Comparison of ENCODE assay signal across 13 cellular contexts in genomic region chr7:72405389-72405788, GRCh38. TPM values are rescaled to one million over a fixed set of nuclear protein-coding genes. Genes with fewer than 3 reads are reported as not detected.
A peak's percentile ranks its signal among the peaks of the same experiment; 100 is the strongest.
DNase-seq lines count a peak whose midpoint lies in the region; ATAC-seq, FAIRE-seq and TF ChIP-seq lines count a peak whose summit lies in the region.
"Had no signal": no experiment of that assay in that cellular context is flagged by ENCODE, and none has a peak within 500 bp of the region (broad histone marks: within the 10 kb centered on the region; RNA-seq: fewer than 3 reads in every experiment).

No MANE protein-coding gene starts in this region.

- POLR2A ChIA-PET in activated CD4-positive, alpha-beta T cell treated with anti-CD3 and anti-CD28 coated beads for 36 hours (lab: Charles Lee), result no interaction called here
- POLR2A ChIA-PET in K562 (lab: Yijun Ruan, JAX), result interaction anchor here (0.5 to 1.2 kb wide), 4 partner anchors 9 to 213 kb away, joined by 3 to 5 read pairs (median 3); no protein-coding TSS in a partner anchor

- no peak for TF ChIP-seq EP300 in K562 (IDR thresholded peaks at IDR 0.05; ENCODE audit: low read length)

- ATAC-seq in activated CD4-positive, alpha-beta T cell treated with anti-CD3 and anti-CD28 coated beads for 36 hours, result peak; percentile 66
- ATAC-seq in HG03175 (IDR thresholded peaks at IDR 0.05; ENCODE audit: unreplicated experiment) (peak; percentile 57), K562 (peak; percentile 68)

- H3K4me3 ChIP-seq in K562 (no peak overlapping the region), Karpas-422 (ENCODE audit: low read length) (no peak overlapping the region)
- H3K4me3 ChIP-seq: suprapubic skin had no signal

- H3K9ac ChIP-seq in K562 (ENCODE audit: insufficient read depth in 1 of 2, low read depth in 2 of 2, low read length in 2 of 2) (no peak overlapping the region), Karpas-422 (ENCODE audit: low read length) (no peak overlapping the region)

- H3K4me2 ChIP-seq in K562 (ENCODE audit: insufficient read depth, low read length), result no peak overlapping the region
- H3K4me2 ChIP-seq in Karpas-422 (ENCODE audit: low read depth, low read length, poor library complexity, severe bottlenecking), result no peak overlapping the region

- intact Hi-C loops in activated CD4-positive, alpha-beta T cell treated with anti-CD3 and anti-CD28 coated beads for 36 hours (cut with DNase I, micrococcal nuclease), result no loop called here
- intact Hi-C loops in K562 (cut with micrococcal nuclease), result no loop called here

- H2AFZ ChIP-seq in K562 (ENCODE audit: low read depth, low read length) (no peak overlapping the region), Karpas-422 (ENCODE audit: low read length) (no peak overlapping the region)

- no peaks in the 10 kb centered on the region for H3K36me3 Mint-ChIP-seq in activated CD4-positive, alpha-beta T cell treated with anti-CD3 and anti-CD28 coated beads for 36 hours (ENCODE audit: low read depth)

- H4K20me1 ChIP-seq in K562 (replicated peaks; ENCODE audit: control insufficient read depth, insufficient read depth, low read length), result no peaks in the 10 kb centered on the region; the same call in 1 of the 2 replicates
- H4K20me1 ChIP-seq in Karpas-422 (ENCODE audit: insufficient read depth, low read depth, low read length), result no peaks in the 10 kb centered on the region

- H3K9me3 ChIP-seq in K562 (replicated peaks; ENCODE audit: control insufficient read depth, insufficient read depth, low read depth, low read length) (no peaks in the 10 kb centered on the region), Karpas-422 (ENCODE audit: low read length) (no peaks in the 10 kb centered on the region)
- H3K9me3 ChIP-seq: suprapubic skin had no signal

- DNase-seq in activated CD4-positive, alpha-beta T cell treated with anti-CD3 and anti-CD28 coated beads for 36 hours, result peak; percentile 51
- no peak for DNase-seq in activated CD4-positive, alpha-beta T cell treated with anti-CD3 and anti-CD28 coated beads for 4 hours
- DNase-seq in K562 (ENCODE audit: extremely low read depth in 1 of 4, low spot score in 3 of 4), result peak in 3 of 4 experiments; percentile 43 to 52 (median 50)
- peak; percentile 75 for DNase-seq in occipital lobe (lab: John Stamatoyannopoulos, UW)
- no peak for DNase-seq in Karpas-422
- no peak for DNase-seq in SHP77 treated with DMSO at 0.1 percent for 48 hours (lab: John Stamatoyannopoulos, UW)
- DNase-seq in NCI-H187 (lab: John Stamatoyannopoulos, UW), result no peak
- DNase-seq: foreskin fibroblast, mesenchymal stem cell, NCI-H1105 treated with DMSO at 0.1 percent for 48 hours had no signal

- H3K27me3 Mint-ChIP-seq in activated CD4-positive, alpha-beta T cell treated with anti-CD3 and anti-CD28 coated beads for 36 hours, result peaks cover 2% of the 10 kb centered on the region

- no peak overlapping the region for H3K27ac Mint-ChIP-seq in activated CD4-positive, alpha-beta T cell treated with anti-CD3 and anti-CD28 coated beads for 36 hours

- in situ Hi-C loops in K562 (cut with MboI), result no loop called here

- H3K36me3 ChIP-seq in K562 (ENCODE audit: control insufficient read depth, insufficient read depth, low read length) (no peaks in the 10 kb centered on the region; the same call in 2 of the 3 replicates), Karpas-422 (ENCODE audit: insufficient read depth, low read length) (no peaks in the 10 kb centered on the region)
- H3K36me3 ChIP-seq: suprapubic skin had no signal

- no peak for TF ChIP-seq POLR2A in K562 (conservative IDR thresholded peaks at IDR 0.05)

- TF ChIP-seq RAD21 in K562 (CRISPR knock-in tag; conservative IDR thresholded peaks at IDR 0.05 in 1 of 2, IDR thresholded peaks at IDR 0.05 in 1 of 2), result no peak

- no peaks in the 10 kb centered on the region for H3K9me1 ChIP-seq in K562 (ENCODE audit: control insufficient read depth, insufficient read depth, low read length)

- peaks cover 9 to 31% of the 10 kb centered on the region in 2 experiments; a peak in 4 of 5 replicates for H3K27me3 ChIP-seq in K562 (ENCODE audit: control insufficient read depth in 2 of 2, insufficient read depth in 2 of 2, low read length in 2 of 2)
- H3K27me3 ChIP-seq in Karpas-422 (ENCODE audit: low read length), result no peaks in the 10 kb centered on the region
- H3K27me3 ChIP-seq: suprapubic skin had no signal

- no TSS peak for BruUV-seq in K562 (replicated peaks; lab: Mats Ljungman, UMichigan)

- peaks cover 0 to 4% of the 10 kb centered on the region in 2 experiments; a peak in 3 of 5 replicates for H3K4me1 ChIP-seq in K562 (replicated peaks in 1 of 2; ENCODE audit: control insufficient read depth in 2 of 2, insufficient read depth in 2 of 2, low read length in 2 of 2)
- no peaks in the 10 kb centered on the region for H3K4me1 ChIP-seq in Karpas-422 (ENCODE audit: low read length)

- peaks cover 4% of the 10 kb centered on the region for H3K4me1 Mint-ChIP-seq in activated CD4-positive, alpha-beta T cell treated with anti-CD3 and anti-CD28 coated beads for 36 hours

- FAIRE-seq in K562 (lab: Jason Lieb, UNC), result peak; percentile 56

- WGBS in K562 (ENCODE audit: insufficient coverage, low coverage, missing lambda C conversion rate), result 1% methylated on average over 11 of the region's 11 CpGs

- no peak for TF ChIP-seq CTCF in K562 (IDR thresholded peaks at IDR 0.05 in 2 of 3, conservative IDR thresholded peaks at IDR 0.05 in 1 of 3; ENCODE audit: insufficient read depth in 2 of 3, low read depth in 1 of 3, low read length in 3 of 3)

- no peak overlapping the region for H3K4me3 Mint-ChIP-seq in activated CD4-positive, alpha-beta T cell treated with anti-CD3 and anti-CD28 coated beads for 36 hours

- no peaks in the 10 kb centered on the region for H3K9me3 Mint-ChIP-seq in activated CD4-positive, alpha-beta T cell treated with anti-CD3 and anti-CD28 coated beads for 36 hours (ENCODE audit: low read depth)

- no peaks in the 10 kb centered on the region for H3K9me2 ChIP-seq in Karpas-422 (replicated peaks; ENCODE audit: insufficient read depth, low read length)

- H3K79me2 ChIP-seq in K562 (ENCODE audit: control insufficient read depth, insufficient read depth, low read length), result 0 out of 3 replicates have a peak, but pooled peaks cover 3% of the 10 kb centered on the region
- no peaks in the 10 kb centered on the region for H3K79me2 ChIP-seq in Karpas-422 (ENCODE audit: low read length)

- CTCF ChIA-PET in activated CD4-positive, alpha-beta T cell treated with anti-CD3 and anti-CD28 coated beads for 36 hours (lab: Charles Lee), result no interaction called here
- CTCF ChIA-PET in K562 (lab: Yijun Ruan, JAX; ENCODE audit: low intra/inter-chr PET ratio), result no interaction called here

- H3K27ac ChIP-seq in K562 (ENCODE audit: extremely low read depth, low read depth, low read length) (no peak overlapping the region), Karpas-422 (ENCODE audit: low read length) (no peak overlapping the region)
- H3K27ac ChIP-seq: suprapubic skin had no signal

TF ChIP-seq in K562, 482 proteins besides CTCF, POLR2A, EP300 and RAD21 (continues in another document):
- TF ChIP-seq POLR2AphosphoS2 (IDR thresholded peaks at IDR 0.05; ENCODE audit: low read length) (no peak), ATF3 (IDR thresholded peaks at IDR 0.05) (peak; percentile 72), ATF3 (CRISPR knock-in tag; conservative IDR thresholded peaks at IDR 0.05) (no peak), ZNF41 (CRISPR knock-in tag; conservative IDR thresholded peaks at IDR 0.05) (no peak), ZNF12 (CRISPR knock-in tag; IDR thresholded peaks at IDR 0.05) (no peak), ZNF316 (IDR thresholded peaks at IDR 0.05) (no peak), MYNN (IDR thresholded peaks at IDR 0.05) (peak; percentile 52; the same call in 1 of the 2 replicates), MYNN (CRISPR knock-in tag; IDR thresholded peaks at IDR 0.05) (no peak), NFE2 (IDR thresholded peaks at IDR 0.05; ENCODE audit: low read depth) (0 out of 2 replicates have a peak, but pooled peaks have one; percentile 4), BHLHE40 (IDR thresholded peaks at IDR 0.05; ENCODE audit: low read length) (peak; percentile 55; the same call in 1 of the 2 replicates), EGR1 (conservative IDR thresholded peaks at IDR 0.05) (peak; percentile 87), TAF15 (IDR thresholded peaks at IDR 0.05; ENCODE audit: low read depth, low read length) (no peak), CREBBP (IDR thresholded peaks at IDR 0.05; ENCODE audit: low read depth, low read length) (no peak)

RNA-seq across cellular contexts. Expression of gene CALN1, which starts 6.7 kb away (rescaled TPM):
- under 1 TPM; 0.11 to 0.12 TPM for total RNA-seq in activated CD4-positive, alpha-beta T cell treated with anti-CD3 and anti-CD28 coated beads for 36 hours
- 5.9 and 9.1 TPM in 2 replicates for total RNA-seq in K562 (2011; cell fraction: chromatin; rRNA removed; ENCODE audit: low replicate concordance)
- total RNA-seq in K562 (2011; cell fraction: nucleolus; rRNA removed), result 1.3 and 1.7 TPM in 2 replicates
- 2.8 and 4.3 TPM in 2 replicates for total RNA-seq in K562 (2011; cell fraction: nucleoplasm; rRNA removed)
- total RNA-seq in K562 (2014; rRNA removed), result 1.4 and 1.5 TPM in 2 replicates
- total RNA-seq in K562 (2014; rRNA removed; fragmentation: Illumina TruSeq; extraction: Trizol), result 2.8 and 3.3 TPM in 2 replicates
- total RNA-seq in K562 (2015; rRNA removed; fragmentation: Illumina TruSeq; extraction: Trizol), result 3.0 and 3.3 TPM in 2 replicates
- total RNA-seq in K562 (2021), result 2.2 and 2.7 TPM in 2 replicates
- 0.80 and 6.8 TPM in 2 replicates for polyA plus RNA-seq in K562 (2011; rRNA removed)
- 0.68 and 2.8 TPM in 2 replicates for polyA plus RNA-seq in K562 (2011; cell fraction: cytosol; rRNA removed)
- polyA plus RNA-seq in K562 (2011; cell fraction: nucleus; rRNA removed), result 0.49 and 2.6 TPM in 2 replicates
- polyA plus RNA-seq in K562 (2012), result 2.7 and 4.6 TPM in 2 replicates
- polyA plus RNA-seq in K562 (2014; fragmentation: Illumina TruSeq; extraction: Trizol), result 2.5 and 3.4 TPM in 2 replicates
- polyA plus RNA-seq in K562 (2014; fragmentation: Nextera tagmentation; extraction: Ambion mirVana), result 1 to 10 TPM; 6.1 to 7.5 TPM
- 2.5 and 2.6 TPM in 2 replicates for polyA plus RNA-seq in K562 (2014; rRNA removed)
- polyA minus RNA-seq in K562 (2011; rRNA and poly(A)+ RNA removed), result 0.60 and 5.8 TPM in 2 replicates
- polyA minus RNA-seq in K562 (2011; cell fraction: cytosol; rRNA and poly(A)+ RNA removed), result 3.6 TPM in 1 of 2 replicates, not detected in the other
- 0.22 and 1.1 TPM in 2 replicates for polyA minus RNA-seq in K562 (2011; cell fraction: nucleus; rRNA and poly(A)+ RNA removed)
- 45.5 TPM for total RNA-seq in occipital lobe
- total RNA-seq in Karpas-422 (2014; rRNA removed; shearing (Covaris generic); ENCODE audit: low replicate concordance), result not detected in 2 replicates
- total RNA-seq: A172 had no signal

Comparison
In these comparisons a context has a peak if more than half of its experiments do, and no peak if none do; other contexts are left out.
1. DNase-seq: peak in activated CD4-positive, alpha-beta T cell treated with anti-CD3 and anti-CD28 coated beads for 36 hours (single experiment), K562 (3 of 4) and occipital lobe (single experiment); none in activated CD4-positive, alpha-beta T cell treated with anti-CD3 and anti-CD28 coated beads for 4 hours (0 of 2), Karpas-422 (single experiment), SHP77 treated with DMSO at 0.1 percent for 48 hours (single experiment) and NCI-H187 (0 of 2).
2. Peak in every context shown above with its lines, with median percentiles within 50 percentile points of each other: ATAC-seq.